28 cellular contexts compared by ENCODE assay signal in genomic region chr6:150471276-150471675, GRCh38.
"Had no signal": no experiment of that assay in that cellular context is flagged by ENCODE, and none has a peak within 500 bp of the region (broad histone marks: within the 10 kb centered on the region; RNA-seq: fewer than 3 reads in every experiment).

No MANE protein-coding gene starts in this region.

- ATAC-seq: effector memory CD8-positive, alpha-beta T cell; left ventricle myocardium superior; lower lobe of right lung; mucosa of descending colon; natural killer cell treated with Interleukin-12 subunit alpha and Interleukin-12 subunit beta and Interleukin-15 and Interleukin-18, amount 100 ng/mL, for 72 hours; pancreas; right lobe of liver; stimulated activated naive B cell treated with anti-CD40 and anti-IgM and Interleukin-4, amounts not matched to agents 10 μg/mL and 1 μg/mL and 100 μg/mL, for 72 hours; stimulated activated naive CD8-positive, alpha-beta T cell treated with anti-CD3 and anti-CD28 coated beads, Interleukin-15, amount 100 ng/mL, for 72 hours; upper lobe of right lung had no signal

- H3K9me3 ChIP-seq: lower lobe of right lung, mucosa of descending colon, neutrophil, pancreas, right lobe of liver, suprapubic skin, transverse colon, upper lobe of right lung, uterus had no signal

- DNase-seq: cortex of kidney; effector memory CD8-positive, alpha-beta T cell; erythroblast; foreskin melanocyte; hypothalamus; immature natural killer cell; islet precursor cell; left ventricle myocardium superior; lower lobe of right lung; mucosa of descending colon; naive B cell; pancreas; retina; right lobe of liver; small intestine; stimulated activated CD4-positive, alpha-beta T cell treated with anti-CD3 and anti-CD28 coated beads, Interleukin-15, amount 100 ng/mL, for 24 hours; stimulated activated CD4-positive, alpha-beta T cell treated with anti-CD3 and anti-CD28 coated beads, Interleukin-2, amount 100 ng/mL, for 48 hours; stimulated activated naive B cell treated with anti-CD40 and anti-IgM and Interleukin-4, amounts not matched to agents 10 μg/mL and 1 μg/mL and 100 μg/mL, for 72 hours; stimulated activated naive CD8-positive, alpha-beta T cell treated with anti-CD3 and anti-CD28 coated beads, Interleukin-15, amount 100 ng/mL, for 72 hours; transverse colon; upper lobe of right lung; uterus had no signal

- H3K4me3 ChIP-seq: lower lobe of right lung, mucosa of descending colon, pancreas, right lobe of liver, suprapubic skin, transverse colon, upper lobe of right lung, uterus had no signal

- H3K9me3 Mint-ChIP-seq: immature natural killer cell; memory B cell; neural crest cell; stimulated activated naive CD8-positive, alpha-beta T cell treated with anti-CD3 and anti-CD28 coated beads, Interleukin-15, amount 100 ng/mL, for 72 hours had no signal

- H3K4me1 Mint-ChIP-seq: immature natural killer cell; memory B cell; naive B cell; neural crest cell; stimulated activated naive B cell treated with anti-CD40 and anti-IgM and Interleukin-4, amounts not matched to agents 10 μg/mL and 1 μg/mL and 100 μg/mL, for 72 hours; stimulated activated naive CD8-positive, alpha-beta T cell treated with anti-CD3 and anti-CD28 coated beads, Interleukin-15, amount 100 ng/mL, for 72 hours had no signal

- H3K27ac ChIP-seq: lower lobe of right lung, neutrophil, pancreas, right lobe of liver, suprapubic skin, transverse colon, upper lobe of right lung, uterus had no signal

- H3K27ac Mint-ChIP-seq: effector memory CD8-positive, alpha-beta T cell; immature natural killer cell; memory B cell; mesothelial cell of epicardium; naive B cell; natural killer cell treated with Interleukin-12 subunit alpha and Interleukin-12 subunit beta and Interleukin-15 and Interleukin-18, amount 100 ng/mL, for 72 hours; stimulated activated naive B cell treated with anti-CD40 and anti-IgM and Interleukin-4, amounts not matched to agents 10 μg/mL and 1 μg/mL and 100 μg/mL, for 72 hours; stimulated activated naive CD8-positive, alpha-beta T cell treated with anti-CD3 and anti-CD28 coated beads, Interleukin-15, amount 100 ng/mL, for 72 hours had no signal

- H3K4me3 Mint-ChIP-seq: effector memory CD8-positive, alpha-beta T cell; immature natural killer cell; memory B cell; mesothelial cell of epicardium; naive B cell; natural killer cell treated with Interleukin-12 subunit alpha and Interleukin-12 subunit beta and Interleukin-15 and Interleukin-18, amount 100 ng/mL, for 72 hours; neural crest cell; stimulated activated naive B cell treated with anti-CD40 and anti-IgM and Interleukin-4, amounts not matched to agents 10 μg/mL and 1 μg/mL and 100 μg/mL, for 72 hours; stimulated activated naive CD8-positive, alpha-beta T cell treated with anti-CD3 and anti-CD28 coated beads, Interleukin-15, amount 100 ng/mL, for 72 hours had no signal

- H3K27me3 ChIP-seq: neutrophil, pancreas, right lobe of liver, suprapubic skin, transverse colon, upper lobe of right lung, uterus had no signal

- H3K36me3 ChIP-seq: lower lobe of right lung, neutrophil, pancreas, right lobe of liver, suprapubic skin, transverse colon, upper lobe of right lung, uterus had no signal

- H3K36me3 Mint-ChIP-seq: immature natural killer cell; memory B cell; mesothelial cell of epicardium; natural killer cell treated with Interleukin-12 subunit alpha and Interleukin-12 subunit beta and Interleukin-15 and Interleukin-18, amount 100 ng/mL, for 72 hours had no signal

- H3K4me1 ChIP-seq: lower lobe of right lung, pancreas, right lobe of liver, suprapubic skin, transverse colon, upper lobe of right lung, uterus had no signal

- H3K27me3 Mint-ChIP-seq: stimulated activated naive CD8-positive, alpha-beta T cell treated with anti-CD3 and anti-CD28 coated beads, Interleukin-15, amount 100 ng/mL, for 72 hours had no signal
